2 cellular contexts compared by ENCODE assay signal in the genomic region with DNA sequence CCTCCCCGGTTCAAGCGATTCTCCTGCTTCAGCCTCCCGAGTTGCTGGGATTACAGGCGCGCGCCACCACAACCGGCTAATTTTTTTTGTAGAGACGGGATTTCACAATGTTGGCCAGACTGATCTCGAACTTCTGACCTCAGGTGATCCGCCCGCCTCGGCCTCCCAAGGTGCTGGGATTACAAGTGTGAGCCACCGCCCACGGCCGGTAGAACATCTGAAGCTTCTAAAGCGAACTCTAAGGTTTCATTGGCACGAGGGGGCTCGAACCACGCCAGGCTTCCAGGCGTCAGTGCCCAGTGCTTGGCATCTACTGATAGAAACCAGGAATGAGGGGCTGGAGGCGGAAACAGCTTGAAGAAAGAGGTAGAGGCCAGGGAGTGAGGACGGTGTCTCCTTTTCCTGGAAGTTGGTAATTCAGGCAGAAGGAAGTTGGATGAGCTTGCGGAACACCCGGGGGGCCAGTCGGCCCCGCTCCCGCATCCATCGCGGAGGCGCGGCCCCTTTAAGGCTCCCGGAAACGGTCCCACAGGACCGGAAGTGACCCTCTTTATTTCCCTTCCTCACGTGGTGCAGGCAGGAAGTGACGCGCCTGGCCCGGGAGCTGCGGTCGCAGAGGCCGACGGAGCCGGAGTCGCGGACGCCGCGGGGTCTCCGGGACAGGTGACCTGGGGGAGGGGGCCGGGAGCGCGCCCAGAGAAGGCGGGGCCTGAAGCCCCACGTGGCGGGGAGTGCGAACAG.
A peak's percentile ranks its signal among the peaks of the same experiment; 100 is the strongest.
TF ChIP-seq lines count a peak whose summit lies in the region.

A gene (plus strand): TSS at position 579 of the 741 bp plus-strand sequence. CDS start 1,876 bp downstream, outside the sequence.

TF ChIP-seq in PFSK-1, 5 proteins besides CTCF, POLR2A, EP300 and RAD21 (continued from another document):
- TF ChIP-seq FOXP2 (optimal IDR thresholded peaks at IDR 0.05; ENCODE audit: borderline replicate concordance, extremely low read depth, extremely low read length, insufficient read depth) (peak; percentile 59), SIN3A (IDR thresholded peaks at IDR 0.05; ENCODE audit: borderline replicate concordance, insufficient read depth, low read length) (peak; percentile 61; the same call in 1 of the 2 replicates), POLR2AphosphoS5 (IDR thresholded peaks at IDR 0.05; ENCODE audit: low read depth, low read length) (peak; percentile 71)

TF ChIP-seq in neural cell, 6 proteins besides CTCF, POLR2A, EP300 and RAD21 (continued from another document):
- TF ChIP-seq, protein P1, sequence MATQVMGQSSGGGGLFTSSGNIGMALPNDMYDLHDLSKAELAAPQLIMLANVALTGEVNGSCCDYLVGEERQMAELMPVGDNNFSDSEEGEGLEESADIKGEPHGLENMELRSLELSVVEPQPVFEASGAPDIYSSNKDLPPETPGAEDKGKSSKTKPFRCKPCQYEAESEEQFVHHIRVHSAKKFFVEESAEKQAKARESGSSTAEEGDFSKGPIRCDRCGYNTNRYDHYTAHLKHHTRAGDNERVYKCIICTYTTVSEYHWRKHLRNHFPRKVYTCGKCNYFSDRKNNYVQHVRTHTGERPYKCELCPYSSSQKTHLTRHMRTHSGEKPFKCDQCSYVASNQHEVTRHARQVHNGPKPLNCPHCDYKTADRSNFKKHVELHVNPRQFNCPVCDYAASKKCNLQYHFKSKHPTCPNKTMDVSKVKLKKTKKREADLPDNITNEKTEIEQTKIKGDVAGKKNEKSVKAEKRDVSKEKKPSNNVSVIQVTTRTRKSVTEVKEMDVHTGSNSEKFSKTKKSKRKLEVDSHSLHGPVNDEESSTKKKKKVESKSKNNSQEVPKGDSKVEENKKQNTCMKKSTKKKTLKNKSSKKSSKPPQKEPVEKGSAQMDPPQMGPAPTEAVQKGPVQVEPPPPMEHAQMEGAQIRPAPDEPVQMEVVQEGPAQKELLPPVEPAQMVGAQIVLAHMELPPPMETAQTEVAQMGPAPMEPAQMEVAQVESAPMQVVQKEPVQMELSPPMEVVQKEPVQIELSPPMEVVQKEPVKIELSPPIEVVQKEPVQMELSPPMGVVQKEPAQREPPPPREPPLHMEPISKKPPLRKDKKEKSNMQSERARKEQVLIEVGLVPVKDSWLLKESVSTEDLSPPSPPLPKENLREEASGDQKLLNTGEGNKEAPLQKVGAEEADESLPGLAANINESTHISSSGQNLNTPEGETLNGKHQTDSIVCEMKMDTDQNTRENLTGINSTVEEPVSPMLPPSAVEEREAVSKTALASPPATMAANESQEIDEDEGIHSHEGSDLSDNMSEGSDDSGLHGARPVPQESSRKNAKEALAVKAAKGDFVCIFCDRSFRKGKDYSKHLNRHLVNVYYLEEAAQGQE (IDR thresholded peaks at IDR 0.05; ENCODE audit: borderline replicate concordance): no peak
